In the genomic region with DNA sequence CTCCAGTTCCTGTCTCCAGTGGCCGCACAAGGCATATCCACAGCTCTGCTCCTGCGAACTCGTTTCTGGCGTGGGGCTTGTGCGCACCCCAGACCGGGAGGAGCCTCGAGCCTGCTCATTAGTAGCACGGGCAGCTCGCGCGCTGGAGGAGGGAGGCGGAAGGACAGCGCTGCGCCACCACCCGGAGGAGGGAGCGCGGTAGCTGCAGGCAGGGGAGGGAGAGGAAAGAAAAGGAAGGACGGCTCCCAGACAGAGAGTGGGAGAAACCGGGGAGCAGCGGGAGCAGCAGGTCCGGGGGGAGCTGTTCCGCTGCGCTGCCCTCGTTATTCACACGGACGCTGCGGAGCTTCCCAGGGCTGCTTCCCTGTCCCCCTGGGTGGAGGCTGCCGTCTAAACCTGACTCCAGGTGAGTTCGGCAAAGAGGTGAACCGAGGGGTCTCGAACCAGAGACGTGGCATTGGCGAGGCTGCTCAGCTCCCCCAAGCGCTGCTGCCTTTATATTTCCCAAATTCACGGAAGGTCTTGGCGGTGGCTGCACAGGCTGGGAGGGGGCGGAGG, we compare ENCODE assay signal across 1 cellular context.
TF ChIP-seq lines count a peak whose summit lies in the region.

No MANE protein-coding gene starts in this region.

TF ChIP-seq in H1, 55 proteins besides CTCF, POLR2A, EP300 and RAD21 (continued from another document):
- TF ChIP-seq, protein P1, sequence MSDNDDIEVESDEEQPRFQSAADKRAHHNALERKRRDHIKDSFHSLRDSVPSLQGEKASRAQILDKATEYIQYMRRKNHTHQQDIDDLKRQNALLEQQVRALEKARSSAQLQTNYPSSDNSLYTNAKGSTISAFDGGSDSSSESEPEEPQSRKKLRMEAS (IDR thresholded peaks at IDR 0.05): peak; percentile 72
- TF ChIP-seq JUN (IDR thresholded peaks at IDR 0.05; ENCODE audit: low read depth, low read length) (no peak), KDM1A (IDR thresholded peaks at IDR 0.05; ENCODE audit: borderline replicate concordance, low read length) (peak; percentile 51; the same call in 1 of the 2 replicates), TAF1 (IDR thresholded peaks at IDR 0.05; ENCODE audit: low read depth, low read length) (peak; percentile 61), SP2 (IDR thresholded peaks at IDR 0.05; ENCODE audit: low read length) (no peak), POLR2AphosphoS5 (IDR thresholded peaks at IDR 0.05; ENCODE audit: low read depth, low read length) (0 out of 2 replicates have a peak, but pooled peaks have one; percentile 41), ASH2L (IDR thresholded peaks at IDR 0.05; ENCODE audit: low read length) (peak; percentile 97), TBP (IDR thresholded peaks at IDR 0.05; ENCODE audit: low read depth, low read length) (peak; percentile 74; the same call in 1 of the 2 replicates), RBBP5 (IDR thresholded peaks at IDR 0.05; ENCODE audit: borderline replicate concordance, low read depth, low read length) (peak; percentile 97), EGR1 (IDR thresholded peaks at IDR 0.05; ENCODE audit: borderline replicate concordance, low read depth, low read length) (0 out of 2 replicates have a peak, but pooled peaks have one; percentile 54), POU5F1 (IDR thresholded peaks at IDR 0.05; ENCODE audit: low read depth, low read length) (0 out of 2 replicates have a peak, but pooled peaks have one; percentile 28), TCF12 (IDR thresholded peaks at IDR 0.05; ENCODE audit: low read depth, low read length) (no peak), TEAD4 (IDR thresholded peaks at IDR 0.05; ENCODE audit: low read depth, low read length) (0 out of 2 replicates have a peak, but pooled peaks have one; percentile 26), KDM4A (IDR thresholded peaks at IDR 0.05; ENCODE audit: low read depth, low read length, severe bottlenecking) (peak; percentile 92)
- TF ChIP-seq, protein P2, sequence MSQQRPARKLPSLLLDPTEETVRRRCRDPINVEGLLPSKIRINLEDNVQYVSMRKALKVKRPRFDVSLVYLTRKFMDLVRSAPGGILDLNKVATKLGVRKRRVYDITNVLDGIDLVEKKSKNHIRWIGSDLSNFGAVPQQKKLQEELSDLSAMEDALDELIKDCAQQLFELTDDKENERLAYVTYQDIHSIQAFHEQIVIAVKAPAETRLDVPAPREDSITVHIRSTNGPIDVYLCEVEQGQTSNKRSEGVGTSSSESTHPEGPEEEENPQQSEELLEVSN (IDR thresholded peaks at IDR 0.05): peak; percentile 29; the same call in 1 of the 2 replicates
